Comparison of ENCODE assay signal across 1 cellular context in the genomic region with DNA sequence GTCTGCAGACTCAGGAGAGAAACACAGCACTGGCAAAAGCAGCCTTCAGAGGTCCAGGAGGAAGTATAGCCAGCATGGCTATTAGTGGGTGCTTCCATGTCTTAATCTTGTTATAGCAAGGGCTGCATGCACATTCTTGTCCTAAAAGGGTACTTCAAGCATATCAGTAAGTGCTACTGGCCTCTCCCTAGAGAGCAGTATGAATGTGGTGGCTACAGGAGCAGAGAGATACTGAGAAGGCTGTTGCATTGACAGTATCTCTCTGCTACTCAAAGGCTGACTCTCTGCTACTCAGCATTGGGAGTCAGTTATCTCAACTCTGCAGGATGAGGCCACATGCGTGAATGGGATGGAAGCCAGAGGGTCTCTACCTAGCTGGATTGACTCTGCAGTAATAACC.
TF ChIP-seq lines count a peak whose summit lies in the region.

No MANE protein-coding gene starts in this region.

TF ChIP-seq in SK-N-SH, 30 proteins besides CTCF, POLR2A, EP300 and RAD21 (continued from another document):
- TF ChIP-seq, protein P1, sequence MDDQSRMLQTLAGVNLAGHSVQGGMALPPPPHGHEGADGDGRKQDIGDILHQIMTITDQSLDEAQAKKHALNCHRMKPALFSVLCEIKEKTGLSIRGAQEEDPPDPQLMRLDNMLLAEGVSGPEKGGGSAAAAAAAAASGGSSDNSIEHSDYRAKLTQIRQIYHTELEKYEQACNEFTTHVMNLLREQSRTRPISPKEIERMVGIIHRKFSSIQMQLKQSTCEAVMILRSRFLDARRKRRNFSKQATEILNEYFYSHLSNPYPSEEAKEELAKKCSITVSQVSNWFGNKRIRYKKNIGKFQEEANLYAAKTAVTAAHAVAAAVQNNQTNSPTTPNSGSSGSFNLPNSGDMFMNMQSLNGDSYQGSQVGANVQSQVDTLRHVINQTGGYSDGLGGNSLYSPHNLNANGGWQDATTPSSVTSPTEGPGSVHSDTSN (IDR thresholded peaks at IDR 0.05), result no peak
- TF ChIP-seq RFX5 (IDR thresholded peaks at IDR 0.05; ENCODE audit: low read length) (no peak), FOXM1 (IDR thresholded peaks at IDR 0.05; ENCODE audit: low read depth) (no peak), EZH2phosphoT487 (IDR thresholded peaks at IDR 0.05; ENCODE audit: borderline replicate concordance, low read depth) (no peak), JUND (IDR thresholded peaks at IDR 0.05) (no peak), YY1 (IDR thresholded peaks at IDR 0.05; ENCODE audit: low read depth) (no peak), POLR2AphosphoS5 (IDR thresholded peaks at IDR 0.05; ENCODE audit: low read depth, low read length) (no peak), RXRA (IDR thresholded peaks at IDR 0.05; ENCODE audit: borderline replicate concordance, low read depth) (no peak)
TF ChIP-seq in SK-N-SH: peak in this region for 0.
